In genomic region chr15:89646416-89647141, GRCh38 we compare ENCODE assay signal across 13 cellular contexts. TPM values are rescaled to one million over a fixed set of nuclear protein-coding genes. Genes with fewer than 3 reads are reported as not detected.
DNase-seq lines count a peak whose midpoint lies in the region; ATAC-seq and TF ChIP-seq lines count a peak whose summit lies in the region.
"Had no signal": no experiment of that assay in that cellular context is flagged by ENCODE, and none has a peak within 500 bp of the region (broad histone marks: within the 10 kb centered on the region; RNA-seq: fewer than 3 reads in every experiment).

No MANE protein-coding gene starts in this region.

- no peaks in the 10 kb centered on the region for H3K27me3 ChIP-seq in Panc1 (ENCODE audit: control insufficient read depth, insufficient read depth, low read length)
- H3K27me3 ChIP-seq: BE2C had no signal

- no peak overlapping the region for H3K27ac Mint-ChIP-seq in glutamatergic neuron (ENCODE audit: unreplicated experiment)
- H3K27ac Mint-ChIP-seq: CD8-positive, alpha-beta T cell had no signal

- no TSS peak for BruUV-seq in Panc1 (replicated peaks; lab: Mats Ljungman, UMichigan)

- POLR2A ChIA-PET in Panc1 (lab: Charles Lee) = interaction anchor here (0.6 kb wide), 1 partner anchor 284 kb away, joined by 3 read pairs; no protein-coding TSS in a partner anchor

- in situ Hi-C loops in Panc1 (cut with HindIII; ENCODE audit: low pct_unique_long_range_greater_than_20kb, low sequenced_read_pairs) = no loop called here

- H3K36me3 ChIP-seq in Panc1 (ENCODE audit: control insufficient read depth, insufficient read depth, low read length) = no peaks in the 10 kb centered on the region

- no peak overlapping the region for H3K4me3 ChIP-seq in Panc1 (ENCODE audit: low read depth in 2 of 2, low read length in 2 of 2)

- DNase-seq in Panc1 (ENCODE audit: low read depth, low spot score) (no peak), left colon (no peak), sciatic nerve (ENCODE audit: low spot score) (peak; percentile 47), T1000 (lab: John Stamatoyannopoulos, UW) (no peak), glutamatergic neuron (no peak), iPS-NIHi11 (ENCODE audit: low spot score) (no peak)
- DNase-seq: GF-D8, NCI-H446 treated with DMSO at 0.1 percent for 48 hours, SIG-M5 had no signal

- no peak overlapping the region for H3K27ac ChIP-seq in Panc1 (ENCODE audit: low read length)

- no peaks in the 10 kb centered on the region for H3K4me1 ChIP-seq in Panc1 (ENCODE audit: control insufficient read depth, insufficient read depth, low read length)
- H3K4me1 ChIP-seq: BE2C had no signal

- intact Hi-C loops in Panc1 (cut with micrococcal nuclease; ENCODE audit: unreplicated experiment) = no loop called here
- intact Hi-C loops in left colon (cut with DNase I, micrococcal nuclease) = loop anchor here in 1 of 2 donors (10.0 kb wide), 1 partner anchor 88 kb away; no protein-coding TSS in a partner anchor
- intact Hi-C loops in sciatic nerve (cut with DNase I) = no loop called here

- H3K36me3 Mint-ChIP-seq in glutamatergic neuron (ENCODE audit: unreplicated experiment) = no peaks in the 10 kb centered on the region
- H3K36me3 Mint-ChIP-seq: CD8-positive, alpha-beta T cell had no signal

- H3K4me3 Mint-ChIP-seq in glutamatergic neuron (ENCODE audit: unreplicated experiment) = no peak overlapping the region
- H3K4me3 Mint-ChIP-seq: CD8-positive, alpha-beta T cell had no signal

- CTCF ChIA-PET in Panc1 (lab: Charles Lee) = interaction anchor here (0.9 to 1.3 kb wide), 2 partner anchors 11 to 22 kb away, joined by 3 read pairs; no protein-coding TSS in a partner anchor

- ATAC-seq in GM19351 (IDR thresholded peaks at IDR 0.05; ENCODE audit: unreplicated experiment) = peak; percentile 9
- peak; percentile 41 for ATAC-seq in Panc1
- ATAC-seq in left colon = peak; percentile 18
- ATAC-seq in sciatic nerve = peak; percentile 29
- ATAC-seq in GM18873 (IDR thresholded peaks at IDR 0.05; ENCODE audit: low FRiP score, unreplicated experiment) = no peak

- TF ChIP-seq CTCF in Panc1 (IDR thresholded peaks at IDR 0.05) = no peak
- no peak for TF ChIP-seq CTCF in glutamatergic neuron (IDR thresholded peaks at IDR 0.05; ENCODE audit: partially characterized antibody, unreplicated experiment)

- H3K9me3 Mint-ChIP-seq in glutamatergic neuron (ENCODE audit: unreplicated experiment) = peaks cover 2% of the 10 kb centered on the region
- H3K9me3 Mint-ChIP-seq: CD8-positive, alpha-beta T cell had no signal

- H3K27me3 Mint-ChIP-seq in glutamatergic neuron (ENCODE audit: unreplicated experiment) = peaks cover 7% of the 10 kb centered on the region

- no peaks in the 10 kb centered on the region for H3K9me3 ChIP-seq in Panc1 (ENCODE audit: control insufficient read depth, insufficient read depth, low read depth, low read length)
- H3K9me3 ChIP-seq: BE2C had no signal

- no peaks in the 10 kb centered on the region for H3K4me1 Mint-ChIP-seq in glutamatergic neuron (ENCODE audit: low read depth, unreplicated experiment)

RNA-seq across cellular contexts. Expression of gene KIF7, which starts 8.7 kb away (rescaled TPM):
- total RNA-seq in Panc1 (2021; ENCODE audit: unreplicated experiment) = 6.5 TPM
- 9.7 TPM for polyA plus RNA-seq in Panc1 (2012; ENCODE audit: insufficient read length)
- 1 to 10 TPM; 1.7 to 2.5 TPM for total RNA-seq in left colon
- 9.2 TPM for total RNA-seq in sciatic nerve
- total RNA-seq in glutamatergic neuron (ENCODE audit: unreplicated experiment) = 9.3 TPM

RNA-seq across cellular contexts. Expression of gene PLIN1, which starts 32.6 kb away (rescaled TPM):
- total RNA-seq in Panc1 (2021; ENCODE audit: unreplicated experiment) (0.44 TPM), left colon (1 to 10 TPM; 2.3 to 5.1 TPM), sciatic nerve (57.4 TPM), glutamatergic neuron (ENCODE audit: unreplicated experiment) (not detected)
- 0.23 TPM for polyA plus RNA-seq in Panc1 (2012; ENCODE audit: insufficient read length)
- total RNA-seq: CD8-positive, alpha-beta T cell had no signal

RNA-seq across cellular contexts. Expression of gene PEX11A, which starts 44.0 kb away (rescaled TPM):
- total RNA-seq in Panc1 (2021; ENCODE audit: unreplicated experiment) = 6.2 TPM
- polyA plus RNA-seq in Panc1 (2012; ENCODE audit: insufficient read length) = 8.3 TPM
- total RNA-seq in left colon = 10 to 100 TPM; 23.4 to 28.1 TPM
- 6.2 TPM for total RNA-seq in sciatic nerve
- 1.1 TPM for total RNA-seq in glutamatergic neuron (ENCODE audit: unreplicated experiment)
- total RNA-seq: CD8-positive, alpha-beta T cell had no signal

RNA-seq across cellular contexts. Expression of gene WDR93, which starts 44.0 kb away (rescaled TPM):
- total RNA-seq in Panc1 (2021; ENCODE audit: unreplicated experiment) (0.18 TPM), left colon (not detected), sciatic nerve (not detected), glutamatergic neuron (ENCODE audit: unreplicated experiment) (not detected)
- polyA plus RNA-seq in Panc1 (2012; ENCODE audit: insufficient read length) = not detected
- total RNA-seq: CD8-positive, alpha-beta T cell had no signal
